Comparison of ENCODE assay signal across 8 cellular contexts in genomic region chr9:115117999-115118470, GRCh38. TPM values are rescaled to one million over a fixed set of nuclear protein-coding genes. Genes with fewer than 3 reads are reported as not detected.
DNase-seq lines count a peak whose midpoint lies in the region; ATAC-seq and TF ChIP-seq lines count a peak whose summit lies in the region.

Gene TNC (minus strand): TSS chr9:115118157. CDS start chr9:115091018, 27,139 bp downstream.

- H3K4me3 Mint-ChIP-seq in mesothelial cell of epicardium = peak within 1 kb of the TSS; percentile 68

- no peaks in the 10 kb centered on the region for H3K36me3 ChIP-seq in vagina

- no peaks in the 10 kb centered on the region for H3K9me3 ChIP-seq in vagina

- H3K4me1 Mint-ChIP-seq in mesothelial cell of epicardium = peaks cover 46% of the 10 kb centered on the region

- H3K4me1 ChIP-seq in vagina = peaks cover 47% of the 10 kb centered on the region

- H3K9me3 Mint-ChIP-seq in mesothelial cell of epicardium = no peaks in the 10 kb centered on the region

- H3K4me3 ChIP-seq in vagina = peak within 1 kb of the TSS; percentile 37 to 41

- H3K27me3 ChIP-seq in vagina = no peaks in the 10 kb centered on the region

- H3K27ac ChIP-seq in epithelial cell of prostate = peak within 1 kb of the TSS; percentile 90
- H3K27ac ChIP-seq in vagina = peak within 1 kb of the TSS; percentile 72

- no peaks in the 10 kb centered on the region for H3K36me3 Mint-ChIP-seq in mesothelial cell of epicardium

- H3K27me3 Mint-ChIP-seq in mesothelial cell of epicardium (ENCODE audit: low read depth) = peaks cover 12% of the 10 kb centered on the region

- TF ChIP-seq CTCF in mesothelial cell of epicardium (IDR thresholded peaks at IDR 0.05; ENCODE audit: unreplicated experiment) = no peak
- TF ChIP-seq CTCF in vagina (IDR thresholded peaks at IDR 0.05) = no peak

- intact Hi-C loops in vagina (cut with DNase I) = no loop called here

- no peak for TF ChIP-seq POLR2A in vagina (IDR thresholded peaks at IDR 0.05)

- ATAC-seq in GM19351 (IDR thresholded peaks at IDR 0.05; ENCODE audit: unreplicated experiment) = no peak
- no peak for ATAC-seq in HG02610 (IDR thresholded peaks at IDR 0.05; ENCODE audit: unreplicated experiment)

- peak within 1 kb of the TSS; percentile 75 for H3K27ac Mint-ChIP-seq in mesothelial cell of epicardium

- DNase-seq in EH (ENCODE audit: low read depth) (peak; percentile 91), NCI-H748 treated with DMSO at 0.1 percent for 48 hours (lab: John Stamatoyannopoulos, UW) (peak; percentile 16), epithelial cell of prostate (ENCODE audit: low read depth, low spot score) (no peak), mesothelial cell of epicardium (ENCODE audit: low spot score in 2 of 2, unreplicated experiment in 2 of 2) (peak; percentile 55 to 59), vagina (ENCODE audit: extremely low spot score in 2 of 2) (no peak), HuH-7.5 (ENCODE audit: low spot score) (no peak)

RNA-seq across cellular contexts. Expression of gene TNC, which starts in this region (rescaled TPM):
- total RNA-seq in mesothelial cell of epicardium = 20.1 to 22.8 TPM (median 21.5 TPM) in 3 replicates
- total RNA-seq in vagina = 18.7 TPM

Comparison
In these comparisons a context has a peak if more than half of its experiments do, and no peak if none do; other contexts are left out.
1. DNase-seq: peak in EH (single experiment), NCI-H748 treated with DMSO at 0.1 percent for 48 hours (single experiment) and mesothelial cell of epicardium (2 of 2); none in epithelial cell of prostate (single experiment), vagina (0 of 2) and HuH-7.5 (single experiment).